In genomic region chr16:86635926-86636325, GRCh38 we compare ENCODE assay signal across 21 cellular contexts. TPM values are rescaled to one million over a fixed set of nuclear protein-coding genes. Genes with fewer than 3 reads are reported as not detected.
"Had no signal": no experiment of that assay in that cellular context is flagged by ENCODE, and none has a peak within 500 bp of the region (broad histone marks: within the 10 kb centered on the region; RNA-seq: fewer than 3 reads in every experiment).

No MANE protein-coding gene starts in this region.

- H3K36me3 Mint-ChIP-seq: immature natural killer cell; memory B cell; naive B cell; stimulated activated memory B cell treated with anti-CD40 and anti-IgM and Interleukin-4, amounts not matched to agents 10 μg/mL and 1 μg/mL and 100 μg/mL, for 72 hours had no signal

- H3K9me3 Mint-ChIP-seq: endodermal cell; immature natural killer cell; memory B cell; nephron progenitor cell; stimulated activated naive CD8-positive, alpha-beta T cell treated with anti-CD3 and anti-CD28 coated beads, Interleukin-15, Interleukin-2, amounts not matched to agents 100 ng/mL and 50 ng/mL, for 24 hours had no signal

- H3K4me3 Mint-ChIP-seq: endodermal cell; immature natural killer cell; memory B cell; naive B cell; nephron progenitor cell; stimulated activated memory B cell treated with anti-CD40 and anti-IgM and Interleukin-4, amounts not matched to agents 10 μg/mL and 1 μg/mL and 100 μg/mL, for 72 hours; stimulated activated naive CD8-positive, alpha-beta T cell treated with anti-CD3 and anti-CD28 coated beads, Interleukin-15, Interleukin-2, amounts not matched to agents 100 ng/mL and 50 ng/mL, for 24 hours had no signal

- ATAC-seq: foreskin keratinocyte; left lung; lower lobe of right lung; pancreas; stimulated activated memory B cell treated with anti-CD40 and anti-IgM and Interleukin-4, amounts not matched to agents 10 μg/mL and 1 μg/mL and 100 μg/mL, for 72 hours had no signal

- H3K4me1 ChIP-seq: colonic mucosa, foreskin keratinocyte, left lung, lower lobe of right lung, pancreas, spleen had no signal

- H3K4me3 ChIP-seq: colonic mucosa, left lung, lower lobe of right lung, pancreas, spleen, tibial artery had no signal

- H3K36me3 ChIP-seq: colonic mucosa, left lung, lower lobe of right lung, pancreas, spleen, tibial artery had no signal

- H3K9me3 ChIP-seq: colonic mucosa, left lung, lower lobe of right lung, pancreas, spleen, tibial artery had no signal

- H3K27me3 ChIP-seq: colonic mucosa, tibial artery had no signal

- DNase-seq: colonic mucosa; effector CD4-positive, alpha-beta T cell; endodermal cell; erythroblast; foreskin keratinocyte; immature natural killer cell; lower lobe of right lung; naive B cell; nephron progenitor cell; nucleus accumbens; pancreas; spleen; stimulated activated CD4-positive, alpha-beta T cell treated with anti-CD3 and anti-CD28 coated beads, Interleukin-15, amount 100 ng/mL, for 24 hours; stimulated activated CD4-positive, alpha-beta T cell treated with anti-CD3 and anti-CD28 coated beads, Interleukin-1b, Interleukin-23, amount 100 ng/mL, for 48 hours; stimulated activated CD4-positive, alpha-beta T cell treated with anti-CD3 and anti-CD28 coated beads, Interleukin-4, amount 100 ng/mL, for 24 hours; tibial artery had no signal

- H3K4me1 Mint-ChIP-seq: memory B cell, naive B cell had no signal

- H3K27ac Mint-ChIP-seq: endodermal cell; immature natural killer cell; memory B cell; naive B cell; nephron progenitor cell; progenitor cell of endocrine pancreas; stimulated activated memory B cell treated with anti-CD40 and anti-IgM and Interleukin-4, amounts not matched to agents 10 μg/mL and 1 μg/mL and 100 μg/mL, for 72 hours; stimulated activated naive CD8-positive, alpha-beta T cell treated with anti-CD3 and anti-CD28 coated beads, Interleukin-15, Interleukin-2, amounts not matched to agents 100 ng/mL and 50 ng/mL, for 24 hours had no signal

- H3K27ac ChIP-seq: colonic mucosa, foreskin keratinocyte, left lung, lower lobe of right lung, pancreas, spleen had no signal

RNA-seq across cellular contexts. Expression of gene FOXL1, which starts 57.6 kb away (rescaled TPM):
- total RNA-seq: progenitor cell of endocrine pancreas, spleen had no signal
- polyA plus RNA-seq: immature natural killer cell had no signal
